Comparison of ENCODE assay signal across 1 cellular context in the genomic region with DNA sequence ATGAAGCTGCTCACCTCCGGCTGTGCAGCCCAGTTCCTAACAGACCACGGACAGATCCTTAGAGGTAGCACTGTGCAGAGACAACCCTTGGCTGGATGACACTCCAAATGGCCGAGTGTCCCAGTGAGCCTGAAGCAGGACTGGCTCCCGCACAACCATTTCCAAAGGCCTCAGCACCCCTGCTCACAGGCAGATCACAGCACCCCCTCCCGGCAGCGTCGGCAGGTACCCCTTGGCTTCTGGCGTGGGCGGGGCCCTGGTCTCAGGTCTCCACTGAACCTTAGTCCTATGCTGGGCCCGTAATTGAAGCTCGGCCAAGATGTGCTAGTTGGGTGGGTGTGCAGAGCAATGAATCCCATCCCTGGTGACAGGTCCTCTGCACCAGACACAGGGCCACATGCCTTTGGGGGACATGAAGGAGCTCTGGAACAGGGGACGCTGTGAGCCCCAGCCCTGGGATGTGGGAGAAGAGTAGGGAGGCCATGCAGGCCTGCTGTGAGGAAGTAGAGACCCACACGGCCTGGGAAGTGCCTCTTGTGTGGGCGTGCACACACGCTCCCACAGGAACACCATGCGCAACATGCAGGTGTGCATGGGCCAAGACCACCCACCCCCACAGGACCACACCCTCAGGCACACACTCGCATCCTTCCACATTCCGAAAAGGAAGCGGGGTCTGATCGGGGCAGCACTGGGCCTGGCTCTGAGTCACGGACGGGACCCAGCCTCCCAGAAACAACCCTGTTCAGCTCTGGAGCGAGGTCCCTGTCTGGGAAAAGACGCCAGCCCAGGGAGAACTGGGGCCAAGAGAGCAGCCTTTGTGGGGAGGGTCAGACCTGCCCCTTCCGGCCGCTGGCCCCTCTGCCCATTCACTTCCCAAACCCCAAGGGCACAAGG.
TF ChIP-seq lines count a peak whose summit lies in the region.

No MANE protein-coding gene starts in this region.

TF ChIP-seq in GM23338, 12 proteins besides CTCF, POLR2A, EP300 and RAD21 (continued from another document):
- TF ChIP-seq ETS1 (IDR thresholded peaks at IDR 0.05) (no peak), NANOG (IDR thresholded peaks at IDR 0.05; ENCODE audit: borderline replicate concordance) (no peak)
